15 cellular contexts compared by ENCODE assay signal in genomic region chr17:82018152-82019041, GRCh38. TPM values are rescaled to one million over a fixed set of nuclear protein-coding genes. Genes with fewer than 3 reads are reported as not detected.
A peak's percentile ranks its signal among the peaks of the same experiment; 100 is the strongest.
DNase-seq lines count a peak whose midpoint lies in the region; ATAC-seq and TF ChIP-seq lines count a peak whose summit lies in the region.
"Had no signal": no experiment of that assay in that cellular context is flagged by ENCODE, and none has a peak within 500 bp of the region (broad histone marks: within the 10 kb centered on the region; RNA-seq: fewer than 3 reads in every experiment).

No MANE protein-coding gene starts in this region.

- H3K4me1 Mint-ChIP-seq in type B pancreatic cell (ENCODE audit: unreplicated experiment) = peaks cover 9% of the 10 kb centered on the region

- ATAC-seq in left ventricle myocardium superior (no peak), GM21723 (IDR thresholded peaks at IDR 0.05; ENCODE audit: unreplicated experiment) (no peak), GM18498 (IDR thresholded peaks at IDR 0.05; ENCODE audit: unreplicated experiment) (no peak)
- ATAC-seq: activated CD8-positive, alpha-beta T cell treated with anti-CD3 and anti-CD28 coated beads for 36 hours; naive thymus-derived CD4-positive, alpha-beta T cell had no signal

- no peaks in the 10 kb centered on the region for H3K27me3 Mint-ChIP-seq in type B pancreatic cell
- H3K27me3 Mint-ChIP-seq: activated CD8-positive, alpha-beta T cell treated with anti-CD3 and anti-CD28 coated beads for 36 hours; naive thymus-derived CD4-positive, alpha-beta T cell had no signal

- no peaks in the 10 kb centered on the region for H3K27me3 ChIP-seq in cardiac muscle cell

- H3K4me3 ChIP-seq in cardiac muscle cell = no peak overlapping the region

- H3K9me3 Mint-ChIP-seq in type B pancreatic cell = no peaks in the 10 kb centered on the region
- H3K9me3 Mint-ChIP-seq: activated CD8-positive, alpha-beta T cell treated with anti-CD3 and anti-CD28 coated beads for 36 hours; naive thymus-derived CD4-positive, alpha-beta T cell had no signal

- H3K36me3 Mint-ChIP-seq in type B pancreatic cell = no peaks in the 10 kb centered on the region
- H3K36me3 Mint-ChIP-seq: naive thymus-derived CD4-positive, alpha-beta T cell had no signal

- TF ChIP-seq CTCF in cardiac muscle cell (IDR thresholded peaks at IDR 0.05; ENCODE audit: low read depth, low read length) (no peak), type B pancreatic cell (conservative IDR thresholded peaks at IDR 0.05) (no peak)

- intact Hi-C loops in left ventricle myocardium superior (cut with micrococcal nuclease) = no loop called here

- H3K36me3 ChIP-seq in cardiac muscle cell = no peaks in the 10 kb centered on the region

- DNase-seq in cardiac muscle cell (ENCODE audit: low read depth in 1 of 2, low spot score in 1 of 2) (no peak), left ventricle myocardium superior (no peak), SHP77 (lab: John Stamatoyannopoulos, UW) (peak; percentile 44 to 92), type B pancreatic cell (ENCODE audit: extremely low spot score, unreplicated experiment) (no peak)
- DNase-seq: activated CD8-positive, alpha-beta T cell treated with anti-CD3 and anti-CD28 coated beads for 36 hours; activated naive CD4-positive, alpha-beta T cell; AML-193; central memory CD4-positive, alpha-beta T cell; EL; Karpas-422; naive thymus-derived CD4-positive, alpha-beta T cell; NCI-H2029 treated with DMSO at 0.1 percent for 48 hours; T-helper 9 cell had no signal

- peak overlapping the region; percentile 9 for H3K27ac ChIP-seq in cardiac muscle cell

- no peaks in the 10 kb centered on the region for H3K9me3 ChIP-seq in cardiac muscle cell (ENCODE audit: low read depth)

- H3K27ac Mint-ChIP-seq in type B pancreatic cell = peak overlapping the region; percentile 41
- H3K27ac Mint-ChIP-seq: activated CD8-positive, alpha-beta T cell treated with anti-CD3 and anti-CD28 coated beads for 36 hours had no signal

- peaks cover 5% of the 10 kb centered on the region for H3K4me1 ChIP-seq in cardiac muscle cell (ENCODE audit: low read depth)

- peak overlapping the region; percentile 67 for H3K4me3 Mint-ChIP-seq in type B pancreatic cell
- H3K4me3 Mint-ChIP-seq: activated CD8-positive, alpha-beta T cell treated with anti-CD3 and anti-CD28 coated beads for 36 hours; naive thymus-derived CD4-positive, alpha-beta T cell had no signal

RNA-seq across cellular contexts. Expression of gene CENPX, which starts 4.3 kb away (rescaled TPM):
- total RNA-seq in cardiac muscle cell = 82.9 and 108 TPM in 2 replicates
- polyA plus RNA-seq in cardiac muscle cell = 98.2 and 129 TPM in 2 replicates
- total RNA-seq in left ventricle myocardium superior = 27.0 TPM
- total RNA-seq in type B pancreatic cell (ENCODE audit: low replicate concordance) = 60.4 and 69.3 TPM in 2 replicates

RNA-seq across cellular contexts. Expression of gene LRRC45, which starts 4.7 kb away (rescaled TPM):
- 36.5 and 43.3 TPM in 2 replicates for total RNA-seq in cardiac muscle cell
- polyA plus RNA-seq in cardiac muscle cell = 15.2 and 31.8 TPM in 2 replicates
- 6.3 TPM for total RNA-seq in left ventricle myocardium superior
- 27.6 and 29.4 TPM in 2 replicates for total RNA-seq in type B pancreatic cell (ENCODE audit: low replicate concordance)

RNA-seq across cellular contexts. Expression of gene RAC3, which starts 13.1 kb away (rescaled TPM):
- total RNA-seq in cardiac muscle cell = 58.7 and 73.7 TPM in 2 replicates
- polyA plus RNA-seq in cardiac muscle cell = 9.9 and 16.4 TPM in 2 replicates
- 1.8 TPM for total RNA-seq in left ventricle myocardium superior
- total RNA-seq in type B pancreatic cell (ENCODE audit: low replicate concordance) = 41.7 and 51.7 TPM in 2 replicates
- polyA plus RNA-seq: naive thymus-derived CD4-positive, alpha-beta T cell had no signal

RNA-seq across cellular contexts. Expression of gene DCXR, which starts 19.1 kb away (rescaled TPM):
- total RNA-seq in cardiac muscle cell = 164 and 256 TPM in 2 replicates
- 228 and 312 TPM in 2 replicates for polyA plus RNA-seq in cardiac muscle cell
- 177 TPM for total RNA-seq in left ventricle myocardium superior
- 158 and 175 TPM in 2 replicates for total RNA-seq in type B pancreatic cell (ENCODE audit: low replicate concordance)

RNA-seq across cellular contexts. Expression of gene RFNG, which starts 33.2 kb away (rescaled TPM):
- total RNA-seq in cardiac muscle cell (94.6 and 104 TPM in 2 replicates), left ventricle myocardium superior (21.8 TPM), type B pancreatic cell (ENCODE audit: low replicate concordance) (35.9 and 43.4 TPM in 2 replicates)
- polyA plus RNA-seq in cardiac muscle cell = 91.0 and 98.3 TPM in 2 replicates

Comparison
In these comparisons a context has a peak if more than half of its experiments do, and no peak if none do; other contexts are left out.
1. RNA of gene RAC3, which starts 13.1 kb away (total RNA-seq): 58.7 to 73.7 TPM in cardiac muscle cell and 41.7 to 51.7 TPM in type B pancreatic cell; 1.8 TPM in left ventricle myocardium superior (single experiment); every median in the first group is over 10 times any median in the second.
2. DNase-seq: peak in SHP77 (2 of 2); none in cardiac muscle cell (0 of 2), left ventricle myocardium superior (single experiment) and type B pancreatic cell (single experiment).